8 cellular contexts compared by ENCODE assay signal in the genomic region with DNA sequence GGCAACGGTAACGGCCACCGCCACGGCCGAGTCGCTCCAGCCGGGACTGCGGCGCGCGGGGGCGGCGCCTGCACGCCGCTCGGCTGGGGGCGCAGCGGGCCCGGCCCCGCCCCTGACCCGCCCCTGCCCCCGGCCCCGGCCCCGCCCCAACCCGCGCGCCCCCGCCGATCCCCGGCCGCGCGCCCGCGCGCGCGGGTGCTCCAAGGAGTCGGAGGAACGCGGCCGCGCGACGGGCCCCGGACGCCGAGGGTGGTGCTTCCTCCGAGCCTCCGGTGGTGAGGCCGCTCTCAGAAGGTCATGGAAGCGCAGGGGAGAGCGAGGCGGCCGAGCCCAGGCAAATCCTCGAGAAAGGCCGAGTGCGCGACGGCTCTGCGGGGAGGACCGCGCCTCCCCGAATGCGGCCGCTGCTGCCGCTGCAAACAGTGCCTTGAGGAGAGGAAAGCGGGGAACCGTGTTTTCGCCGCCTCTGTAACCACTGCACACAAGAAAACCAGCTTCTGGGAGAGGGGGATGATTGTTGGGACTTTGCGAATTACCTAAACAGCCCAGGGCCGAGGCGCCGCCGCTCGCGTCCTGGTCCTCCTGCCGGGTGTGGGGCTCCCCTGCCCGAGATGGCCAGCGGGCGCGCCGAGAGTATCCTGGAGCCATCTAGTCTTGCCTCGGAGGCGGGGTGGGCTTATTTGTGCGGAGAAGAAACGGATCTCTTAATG. TPM values are rescaled to one million over a fixed set of nuclear protein-coding genes. Genes with fewer than 3 reads are reported as not detected.
DNase-seq lines count a peak whose midpoint lies in the region; ATAC-seq and TF ChIP-seq lines count a peak whose summit lies in the region.

A gene with protein sequence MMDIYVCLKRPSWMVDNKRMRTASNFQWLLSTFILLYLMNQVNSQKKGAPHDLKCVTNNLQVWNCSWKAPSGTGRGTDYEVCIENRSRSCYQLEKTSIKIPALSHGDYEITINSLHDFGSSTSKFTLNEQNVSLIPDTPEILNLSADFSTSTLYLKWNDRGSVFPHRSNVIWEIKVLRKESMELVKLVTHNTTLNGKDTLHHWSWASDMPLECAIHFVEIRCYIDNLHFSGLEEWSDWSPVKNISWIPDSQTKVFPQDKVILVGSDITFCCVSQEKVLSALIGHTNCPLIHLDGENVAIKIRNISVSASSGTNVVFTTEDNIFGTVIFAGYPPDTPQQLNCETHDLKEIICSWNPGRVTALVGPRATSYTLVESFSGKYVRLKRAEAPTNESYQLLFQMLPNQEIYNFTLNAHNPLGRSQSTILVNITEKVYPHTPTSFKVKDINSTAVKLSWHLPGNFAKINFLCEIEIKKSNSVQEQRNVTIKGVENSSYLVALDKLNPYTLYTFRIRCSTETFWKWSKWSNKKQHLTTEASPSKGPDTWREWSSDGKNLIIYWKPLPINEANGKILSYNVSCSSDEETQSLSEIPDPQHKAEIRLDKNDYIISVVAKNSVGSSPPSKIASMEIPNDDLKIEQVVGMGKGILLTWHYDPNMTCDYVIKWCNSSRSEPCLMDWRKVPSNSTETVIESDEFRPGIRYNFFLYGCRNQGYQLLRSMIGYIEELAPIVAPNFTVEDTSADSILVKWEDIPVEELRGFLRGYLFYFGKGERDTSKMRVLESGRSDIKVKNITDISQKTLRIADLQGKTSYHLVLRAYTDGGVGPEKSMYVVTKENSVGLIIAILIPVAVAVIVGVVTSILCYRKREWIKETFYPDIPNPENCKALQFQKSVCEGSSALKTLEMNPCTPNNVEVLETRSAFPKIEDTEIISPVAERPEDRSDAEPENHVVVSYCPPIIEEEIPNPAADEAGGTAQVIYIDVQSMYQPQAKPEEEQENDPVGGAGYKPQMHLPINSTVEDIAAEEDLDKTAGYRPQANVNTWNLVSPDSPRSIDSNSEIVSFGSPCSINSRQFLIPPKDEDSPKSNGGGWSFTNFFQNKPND (minus strand): TSS at position 48 of the 710 bp plus-strand sequence. CDS start 25,999 bp downstream, outside the sequence.

- H3K4me1 ChIP-seq in BLaER1 treated with 17β-estradiol and CSF1 and Interleukin-3, amounts not matched to agents 10 nM and 100 nM = peaks cover 6 to 23% (median 11%) of the 10 kb centered on the region in 10 experiments; a peak in 17 of 20 replicates
- H3K4me1 ChIP-seq in MM.1S (ENCODE audit: low read length) (0 out of 2 replicates have a peak, but pooled peaks cover 6% of the 10 kb centered on the region), iPS-20b (ENCODE audit: insufficient read depth, low read length) (peaks cover 16% of the 10 kb centered on the region; the same call in 1 of the 2 replicates), sigmoid colon (peaks cover 0 to 29% (median 9%) of the 10 kb centered on the region in 4 donors)

- ATAC-seq in GM21367 (IDR thresholded peaks at IDR 0.05; ENCODE audit: unreplicated experiment) = peak; percentile 57
- no peak for ATAC-seq in HG03571 (IDR thresholded peaks at IDR 0.05; ENCODE audit: unreplicated experiment)

- TF ChIP-seq CTCF in MM.1S (IDR thresholded peaks at IDR 0.05; ENCODE audit: low read length) = no peak
- TF ChIP-seq CTCF in WERI-Rb-1 (IDR thresholded peaks at IDR 0.05; ENCODE audit: low read depth, low read length) = no peak
- TF ChIP-seq CTCF in sigmoid colon (IDR thresholded peaks at IDR 0.05) = no peak

- TF ChIP-seq EP300 in sigmoid colon (IDR thresholded peaks at IDR 0.05) = peak in 1 of 4 donors; percentile 11

- peak within 1 kb of the TSS; percentile 56 to 79 (median 70) for H3K4me3 ChIP-seq in BLaER1 treated with 17β-estradiol and CSF1 and Interleukin-3, amounts not matched to agents 10 nM and 100 nM
- peak within 1 kb of the TSS; percentile 86 for H3K4me3 ChIP-seq in MM.1S (ENCODE audit: low read length)
- peak within 1 kb of the TSS; percentile 97 for H3K4me3 ChIP-seq in WERI-Rb-1 (ENCODE audit: low read depth, low read length)
- peak within 1 kb of the TSS; percentile 88 for H3K4me3 ChIP-seq in iPS-20b (ENCODE audit: low read length)
- H3K4me3 ChIP-seq in sigmoid colon = peak within 1 kb of the TSS; percentile 77 to 95 (median 82)

- peaks cover 0 to 5% (median 0%) of the 10 kb centered on the region in 11 experiments; a peak in 3 of 22 replicates for H4K20me1 ChIP-seq in BLaER1 treated with 17β-estradiol and CSF1 and Interleukin-3, amounts not matched to agents 10 nM and 100 nM
- H4K20me1 ChIP-seq in MM.1S (ENCODE audit: insufficient read depth, low read length) = no peaks in the 10 kb centered on the region

- H3K9me2 ChIP-seq in MM.1S (replicated peaks; ENCODE audit: insufficient read depth, low read length) = no peaks in the 10 kb centered on the region

- peaks cover 8% of the 10 kb centered on the region; the same call in 1 of the 2 replicates for H3F3A ChIP-seq in MM.1S (ENCODE audit: insufficient read depth, low read length)

- no peaks in the 10 kb centered on the region for H3K36me3 ChIP-seq in BLaER1 treated with 17β-estradiol and CSF1 and Interleukin-3, amounts not matched to agents 10 nM and 100 nM
- H3K36me3 ChIP-seq in MM.1S (replicated peaks; ENCODE audit: insufficient read depth, low read length) = no peaks in the 10 kb centered on the region
- no peaks in the 10 kb centered on the region for H3K36me3 ChIP-seq in WERI-Rb-1
- H3K36me3 ChIP-seq in iPS-20b (ENCODE audit: insufficient read depth, low read depth, low read length) = no peaks in the 10 kb centered on the region
- no peaks in the 10 kb centered on the region for H3K36me3 ChIP-seq in sigmoid colon

- peak within 1 kb of the TSS; percentile 88 for H2AFZ ChIP-seq in MM.1S (ENCODE audit: low read length)

- intact Hi-C loops in sigmoid colon (cut with DNase I) = loop anchor here (2.0 to 10.0 kb wide), 6 partner anchors 89 to 939 kb away; partner anchors contain the start of gene RICTOR

- no peaks in the 10 kb centered on the region for H3K9me3 ChIP-seq in BLaER1 treated with 17β-estradiol and CSF1 and Interleukin-3, amounts not matched to agents 10 nM and 100 nM (replicated peaks in 1 of 11)
- H3K9me3 ChIP-seq in MM.1S (replicated peaks; ENCODE audit: insufficient read depth, low read length) = no peaks in the 10 kb centered on the region
- H3K9me3 ChIP-seq in WERI-Rb-1 (ENCODE audit: severe bottlenecking) = no peaks in the 10 kb centered on the region
- H3K9me3 ChIP-seq in iPS-20b (ENCODE audit: insufficient read depth, low read depth, low read length) = no peaks in the 10 kb centered on the region
- H3K9me3 ChIP-seq in sigmoid colon = no peaks in the 10 kb centered on the region

- DNase-seq in MM.1S = peak; percentile 82
- DNase-seq in WERI-Rb-1 = peak; percentile 89
- DNase-seq in central memory CD4-positive, alpha-beta T cell = peak; percentile 21
- peak; percentile 90 for DNase-seq in sigmoid colon

- peak within 1 kb of the TSS; percentile 53 to 85 (median 76) for H3K9ac ChIP-seq in BLaER1 treated with 17β-estradiol and CSF1 and Interleukin-3, amounts not matched to agents 10 nM and 100 nM
- H3K9ac ChIP-seq in MM.1S (ENCODE audit: low read length) = peak within 1 kb of the TSS; percentile 61
- H3K9ac ChIP-seq in iPS-20b (ENCODE audit: low read depth, low read length) = peak within 1 kb of the TSS; percentile 94

- H3K27ac ChIP-seq in BLaER1 treated with 17β-estradiol and CSF1 and Interleukin-3, amounts not matched to agents 10 nM and 100 nM = peak within 1 kb of the TSS in 9 of 11 experiments; percentile 30 to 65 (median 60); a peak in 16 of 22 replicates
- H3K27ac ChIP-seq in MM.1S (ENCODE audit: low read length) (peak within 1 kb of the TSS; percentile 17; the same call in 1 of the 2 replicates), WERI-Rb-1 (peak within 1 kb of the TSS; percentile 80), iPS-20b (ENCODE audit: low read length) (peak within 1 kb of the TSS; percentile 48), sigmoid colon (peak within 1 kb of the TSS; percentile 93 to 98 (median 98))

- peak within 1 kb of the TSS; percentile 88 to 98 (median 96) for H3K4me2 ChIP-seq in BLaER1 treated with 17β-estradiol and CSF1 and Interleukin-3, amounts not matched to agents 10 nM and 100 nM
- peak within 1 kb of the TSS; percentile 91 for H3K4me2 ChIP-seq in MM.1S (ENCODE audit: low read depth, low read length)

- H3K27me3 ChIP-seq in BLaER1 treated with 17β-estradiol and CSF1 and Interleukin-3, amounts not matched to agents 10 nM and 100 nM = peaks cover 26 to 75% (median 36%) of the 10 kb centered on the region in 11 experiments
- H3K27me3 ChIP-seq in MM.1S (replicated peaks; ENCODE audit: insufficient read depth, low read length) (peaks cover 20% of the 10 kb centered on the region), WERI-Rb-1 (ENCODE audit: insufficient read depth, low read depth, severe bottlenecking) (no peaks in the 10 kb centered on the region), iPS-20b (ENCODE audit: insufficient read depth, low read length) (peaks cover 14% of the 10 kb centered on the region; the same call in 1 of the 2 replicates), sigmoid colon (no peaks in the 10 kb centered on the region)

- peak; percentile 64 to 71 for TF ChIP-seq POLR2A in sigmoid colon (IDR thresholded peaks at IDR 0.05)

- no peaks in the 10 kb centered on the region for H3K79me2 ChIP-seq in MM.1S (ENCODE audit: low read length)

- 1% methylated on average over 88 of the region's 88 CpGs for WGBS in sigmoid colon, 2 donors

RNA-seq across cellular contexts. Expression of the gene that starts here (rescaled TPM):
- total RNA-seq in sigmoid colon = 10 to 100 TPM; 43.0 to 79.6 (median 66.5) TPM
- 1 to 10 TPM in 2 of 3 donors, under 1 TPM in 1; 0.23 to 6.7 (median 1.2) TPM for polyA plus RNA-seq in sigmoid colon

Comparison
In these comparisons a context has a peak if more than half of its experiments do, and no peak if none do; other contexts are left out.
1. H3K27ac ChIP-seq: peak in every context shown above with its lines; median percentile 98 in sigmoid colon; 80 in WERI-Rb-1; 60 in BLaER1 treated with 17β-estradiol and CSF1 and Interleukin-3, amounts not matched to agents 10 nM and 100 nM; 48 in iPS-20b; 17 in MM.1S.
2. DNase-seq: peak in every context shown above with its lines; median percentile 90 in sigmoid colon; 89 in WERI-Rb-1; 82 in MM.1S; 21 in central memory CD4-positive, alpha-beta T cell.